Comparison of ENCODE assay signal across 1 cellular context in the genomic region with DNA sequence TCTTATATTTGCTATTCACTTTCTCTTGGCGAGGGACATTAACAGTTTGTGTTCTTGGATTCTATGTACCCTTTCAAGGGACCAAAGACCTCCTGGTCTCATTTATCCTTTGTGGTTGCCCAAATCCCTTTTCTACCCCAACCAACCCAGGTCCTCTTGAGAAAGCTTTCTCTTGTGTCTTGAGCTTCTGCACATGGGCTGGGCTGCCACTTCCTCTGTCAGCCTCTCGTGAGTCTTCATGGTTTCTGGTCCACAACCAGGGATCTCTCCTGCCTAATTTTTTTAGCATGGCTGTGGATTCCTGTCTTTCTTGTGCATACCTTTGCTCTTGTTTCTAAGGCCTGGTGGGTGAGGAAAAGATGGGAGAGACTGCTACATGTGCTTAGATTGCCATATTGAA.
TF ChIP-seq lines count a peak whose summit lies in the region.

No MANE protein-coding gene starts in this region.

TF ChIP-seq in HepG2, 621 proteins besides CTCF, POLR2A, EP300 and RAD21:
- no peak for TF ChIP-seq TEAD2 (CRISPR knock-in tag; IDR thresholded peaks at IDR 0.05)
- TF ChIP-seq POLR2AphosphoS2 (IDR thresholded peaks at IDR 0.05; ENCODE audit: low read depth, low read length) = peak; percentile 21; the same call in 1 of the 2 replicates
